ENCODE assay signal across 18 cellular contexts in the genomic region with DNA sequence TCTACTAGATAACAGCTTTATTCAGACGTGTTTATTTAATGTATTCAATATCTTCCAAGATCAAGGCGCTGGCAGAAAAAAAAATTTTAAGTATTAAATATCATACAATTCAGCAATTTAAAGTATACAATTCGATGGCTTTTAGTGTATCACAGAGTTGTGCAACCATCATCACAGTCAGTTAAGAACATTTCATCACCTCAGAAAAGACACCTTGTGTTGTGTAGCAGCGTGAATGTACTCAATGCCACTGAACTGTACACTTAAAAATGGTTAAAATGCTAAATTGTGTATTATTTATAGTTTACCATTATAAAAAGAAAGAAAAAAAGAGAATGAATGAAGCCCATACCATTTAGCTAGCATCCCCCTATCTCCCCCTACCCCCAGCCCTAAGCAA.
DNase-seq lines count a peak whose midpoint lies in the region; ATAC-seq and TF ChIP-seq lines count a peak whose summit lies in the region.
"Had no signal": no experiment of that assay in that cellular context is flagged by ENCODE, and none has a peak within 500 bp of the region (broad histone marks: within the 10 kb centered on the region; RNA-seq: fewer than 3 reads in every experiment).

No MANE protein-coding gene starts in this region.

- no peak overlapping the region for H3K27ac ChIP-seq in CD8-positive, alpha-beta memory T cell (ENCODE audit: low read depth, low read length)
- H3K27ac ChIP-seq in PC-3 (ENCODE audit: low read length): peak overlapping the region; percentile 96
- peak overlapping the region; percentile 51 for H3K27ac ChIP-seq in rectal smooth muscle tissue (ENCODE audit: low read depth, low read length)
- H3K27ac ChIP-seq: gastrocnemius medialis had no signal

- no peaks in the 10 kb centered on the region for H3K9me2 ChIP-seq in PC-3 (replicated peaks; ENCODE audit: low read length)
- H3K9me2 ChIP-seq: SK-N-SH had no signal

- DNase-seq in CD8-positive, alpha-beta memory T cell: no peak
- DNase-seq in PC-3 (no peak), epithelial cell of esophagus (ENCODE audit: low read depth) (peak; percentile 83), DMS79 treated with DMSO at 0.1 percent for 48 hours (lab: John Stamatoyannopoulos, UW) (no peak), KG1 (lab: John Stamatoyannopoulos, UW) (no peak)
- DNase-seq in activated CD4-positive, alpha-beta T cell treated with anti-CD3 and anti-CD28 coated beads, Interleukin-2, amount 50 U/mL, for 1 hour: no peak
- DNase-seq: activated CD4-positive, alpha-beta T cell treated with anti-CD3 and anti-CD28 coated beads for 1 hour; activated naive CD8-positive, alpha-beta T cell treated with anti-CD3 and anti-CD28 coated beads, Interleukin-2, amount 10 ng/mL, durations not matched to agents 7 days and 5 days; gastrocnemius medialis; GOT3; kidney glomerular epithelial cell; NCI-H1417; NCI-H526; SK-N-SH; stimulated activated naive B cell treated with anti-CD40 and anti-IgM and Interleukin-4, amounts not matched to agents 10 μg/mL and 1 μg/mL and 100 μg/mL, for 72 hours had no signal

- H3K4me3 ChIP-seq in CD8-positive, alpha-beta memory T cell (ENCODE audit: low read length): no peak overlapping the region
- H3K4me3 ChIP-seq in PC-3 (ENCODE audit: low read length) (peak overlapping the region; percentile 49), epithelial cell of esophagus (ENCODE audit: low read length) (no peak overlapping the region), rectal smooth muscle tissue (ENCODE audit: low read length) (no peak overlapping the region)
- H3K4me3 ChIP-seq: gastrocnemius medialis had no signal

- intact Hi-C loops in PC-3 (cut with micrococcal nuclease): loop anchor here (1.0 to 10.0 kb wide), 4 partner anchors 9 to 175 kb away; no protein-coding TSS in a partner anchor

- no peaks in the 10 kb centered on the region for H3K36me3 ChIP-seq in CD8-positive, alpha-beta memory T cell (ENCODE audit: insufficient read depth, low read length)
- H3K36me3 ChIP-seq in PC-3 (ENCODE audit: low read depth, low read length) (no peaks in the 10 kb centered on the region), rectal smooth muscle tissue (ENCODE audit: control insufficient read depth, insufficient read depth, low read length) (no peaks in the 10 kb centered on the region)
- H3K36me3 ChIP-seq: gastrocnemius medialis had no signal

- H3K27me3 ChIP-seq in CD8-positive, alpha-beta memory T cell (ENCODE audit: insufficient read depth, low read length, poor library complexity, severe bottlenecking): no peaks in the 10 kb centered on the region
- H3K27me3 ChIP-seq in PC-3 (ENCODE audit: low read length): no peaks in the 10 kb centered on the region
- no peaks in the 10 kb centered on the region for H3K27me3 ChIP-seq in rectal smooth muscle tissue (ENCODE audit: control insufficient read depth, insufficient read depth, low read length)
- H3K27me3 ChIP-seq: gastrocnemius medialis had no signal

- no peaks in the 10 kb centered on the region for H4K20me1 ChIP-seq in PC-3 (ENCODE audit: low read length)

- H2AFZ ChIP-seq in PC-3 (ENCODE audit: low read length): no peak overlapping the region

- H3K27ac Mint-ChIP-seq in CD8-positive, alpha-beta memory T cell: peak overlapping the region; percentile 25 to 92 (median 80)
- H3K27ac Mint-ChIP-seq: activated naive CD8-positive, alpha-beta T cell treated with anti-CD3 and anti-CD28 coated beads, Interleukin-2, amount 10 ng/mL, durations not matched to agents 7 days and 5 days; brain had no signal

- peak overlapping the region in 2 of 7 donors; percentile 41 to 66 for H3K4me3 Mint-ChIP-seq in CD8-positive, alpha-beta memory T cell
- H3K4me3 Mint-ChIP-seq: activated naive CD8-positive, alpha-beta T cell treated with anti-CD3 and anti-CD28 coated beads, Interleukin-2, amount 10 ng/mL, durations not matched to agents 7 days and 5 days; brain had no signal

- ATAC-seq in PC-3 (no peak), SK-N-SH treated with all-trans-retinoic acid at 6 μM for 48 hours (no peak)
- ATAC-seq: gastrocnemius medialis had no signal

- H3K9ac ChIP-seq in PC-3 (ENCODE audit: low read length) (peak overlapping the region; percentile 75), rectal smooth muscle tissue (ENCODE audit: low read length) (no peak overlapping the region)
- H3K9ac ChIP-seq: SK-N-SH had no signal

- no peaks in the 10 kb centered on the region for H3K9me3 ChIP-seq in CD8-positive, alpha-beta memory T cell (ENCODE audit: low read length)
- H3K9me3 ChIP-seq in PC-3 (ENCODE audit: low read length): no peaks in the 10 kb centered on the region

- no peaks in the 10 kb centered on the region for H3K27me3 Mint-ChIP-seq in CD8-positive, alpha-beta memory T cell
- H3K27me3 Mint-ChIP-seq: activated naive CD8-positive, alpha-beta T cell treated with anti-CD3 and anti-CD28 coated beads, Interleukin-2, amount 10 ng/mL, durations not matched to agents 7 days and 5 days; stimulated activated naive B cell treated with anti-CD40 and anti-IgM and Interleukin-4, amounts not matched to agents 10 μg/mL and 1 μg/mL and 100 μg/mL, for 72 hours had no signal

- BruUV-seq in PC-3 (replicated peaks; lab: Mats Ljungman, UMichigan): no TSS peak

- H3K79me2 ChIP-seq in PC-3 (ENCODE audit: low read length): no peaks in the 10 kb centered on the region

- TF ChIP-seq CTCF in PC-3 (conservative IDR thresholded peaks at IDR 0.05; ENCODE audit: low read depth, low read length) (no peak), epithelial cell of esophagus (IDR thresholded peaks at IDR 0.05; ENCODE audit: insufficient read depth, low read depth, low read length, missing control alignments) (no peak)

- H3F3A ChIP-seq in PC-3 (ENCODE audit: low read length, unreplicated experiment): peaks cover 23% of the 10 kb centered on the region

- H3K4me1 Mint-ChIP-seq in CD8-positive, alpha-beta memory T cell: peaks cover 43 to 58% (median 55%) of the 10 kb centered on the region in 3 donors
- H3K4me1 Mint-ChIP-seq: brain had no signal

- peak overlapping the region; percentile 78 for H3K4me2 ChIP-seq in PC-3 (ENCODE audit: low read length)
- H3K4me2 ChIP-seq: SK-N-SH had no signal

- no peaks in the 10 kb centered on the region for H3K9me3 Mint-ChIP-seq in CD8-positive, alpha-beta memory T cell

- CTCF ChIA-PET in CD8-positive, alpha-beta memory T cell (lab: Charles Lee): interaction anchor here (0.9 to 2.4 kb wide), 3 partner anchors 13 to 60 kb away, joined by 3 to 8 read pairs (median 3); no protein-coding TSS in a partner anchor
- CTCF ChIA-PET in PC-3 (lab: Charles Lee): interaction anchor here (0.9 kb wide), 1 partner anchor 60 kb away, joined by 12 read pairs; no protein-coding TSS in a partner anchor

- H3K36me3 Mint-ChIP-seq in CD8-positive, alpha-beta memory T cell: peaks cover 5 to 22% (median 6%) of the 10 kb centered on the region in 3 donors

- POLR2A ChIA-PET in CD8-positive, alpha-beta memory T cell (lab: Charles Lee): no interaction called here
- POLR2A ChIA-PET in PC-3 (lab: Charles Lee; ENCODE audit: unreplicated experiment): no interaction called here

- H3K4me1 ChIP-seq in CD8-positive, alpha-beta memory T cell (ENCODE audit: insufficient read depth, low read length): peaks cover 41% of the 10 kb centered on the region
- peaks cover 52% of the 10 kb centered on the region for H3K4me1 ChIP-seq in PC-3 (ENCODE audit: insufficient read depth, low read length)
- H3K4me1 ChIP-seq in rectal smooth muscle tissue (ENCODE audit: control insufficient read depth, insufficient read depth, low read length): peaks cover 12% of the 10 kb centered on the region
- H3K4me1 ChIP-seq: gastrocnemius medialis had no signal

TF ChIP-seq in SK-N-SH treated with all-trans-retinoic acid at 6 μM for 48 hours, 23 proteins besides CTCF, POLR2A, EP300 and RAD21 (continues in another document):
- TF ChIP-seq ZFP30 (CRISPR knock-in tag; IDR thresholded peaks at IDR 0.05) (no peak), PPARA (CRISPR knock-in tag; IDR thresholded peaks at IDR 0.05; ENCODE audit: borderline replicate concordance) (no peak)
- TF ChIP-seq, protein P1, sequence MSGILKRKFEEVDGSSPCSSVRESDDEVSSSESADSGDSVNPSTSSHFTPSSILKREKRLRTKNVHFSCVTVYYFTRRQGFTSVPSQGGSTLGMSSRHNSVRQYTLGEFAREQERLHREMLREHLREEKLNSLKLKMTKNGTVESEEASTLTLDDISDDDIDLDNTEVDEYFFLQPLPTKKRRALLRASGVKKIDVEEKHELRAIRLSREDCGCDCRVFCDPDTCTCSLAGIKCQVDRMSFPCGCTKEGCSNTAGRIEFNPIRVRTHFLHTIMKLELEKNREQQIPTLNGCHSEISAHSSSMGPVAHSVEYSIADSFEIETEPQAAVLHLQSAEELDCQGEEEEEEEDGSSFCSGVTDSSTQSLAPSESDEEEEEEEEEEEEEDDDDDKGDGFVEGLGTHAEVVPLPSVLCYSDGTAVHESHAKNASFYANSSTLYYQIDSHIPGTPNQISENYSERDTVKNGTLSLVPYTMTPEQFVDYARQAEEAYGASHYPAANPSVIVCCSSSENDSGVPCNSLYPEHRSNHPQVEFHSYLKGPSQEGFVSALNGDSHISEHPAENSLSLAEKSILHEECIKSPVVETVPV (CRISPR knock-in tag; IDR thresholded peaks at IDR 0.05): no peak
- TF ChIP-seq, protein P2, sequence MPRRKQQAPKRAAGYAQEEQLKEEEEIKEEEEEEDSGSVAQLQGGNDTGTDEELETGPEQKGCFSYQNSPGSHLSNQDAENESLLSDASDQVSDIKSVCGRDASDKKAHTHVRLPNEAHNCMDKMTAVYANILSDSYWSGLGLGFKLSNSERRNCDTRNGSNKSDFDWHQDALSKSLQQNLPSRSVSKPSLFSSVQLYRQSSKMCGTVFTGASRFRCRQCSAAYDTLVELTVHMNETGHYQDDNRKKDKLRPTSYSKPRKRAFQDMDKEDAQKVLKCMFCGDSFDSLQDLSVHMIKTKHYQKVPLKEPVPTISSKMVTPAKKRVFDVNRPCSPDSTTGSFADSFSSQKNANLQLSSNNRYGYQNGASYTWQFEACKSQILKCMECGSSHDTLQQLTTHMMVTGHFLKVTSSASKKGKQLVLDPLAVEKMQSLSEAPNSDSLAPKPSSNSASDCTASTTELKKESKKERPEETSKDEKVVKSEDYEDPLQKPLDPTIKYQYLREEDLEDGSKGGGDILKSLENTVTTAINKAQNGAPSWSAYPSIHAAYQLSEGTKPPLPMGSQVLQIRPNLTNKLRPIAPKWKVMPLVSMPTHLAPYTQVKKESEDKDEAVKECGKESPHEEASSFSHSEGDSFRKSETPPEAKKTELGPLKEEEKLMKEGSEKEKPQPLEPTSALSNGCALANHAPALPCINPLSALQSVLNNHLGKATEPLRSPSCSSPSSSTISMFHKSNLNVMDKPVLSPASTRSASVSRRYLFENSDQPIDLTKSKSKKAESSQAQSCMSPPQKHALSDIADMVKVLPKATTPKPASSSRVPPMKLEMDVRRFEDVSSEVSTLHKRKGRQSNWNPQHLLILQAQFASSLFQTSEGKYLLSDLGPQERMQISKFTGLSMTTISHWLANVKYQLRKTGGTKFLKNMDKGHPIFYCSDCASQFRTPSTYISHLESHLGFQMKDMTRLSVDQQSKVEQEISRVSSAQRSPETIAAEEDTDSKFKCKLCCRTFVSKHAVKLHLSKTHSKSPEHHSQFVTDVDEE (CRISPR knock-in tag; IDR thresholded peaks at IDR 0.05): no peak
